ENCODE assay signal across 1 cellular context in genomic region chr2:10452334-10452733, GRCh38.
A peak's percentile ranks its signal among the peaks of the same experiment; 100 is the strongest.
TF ChIP-seq lines count a peak whose summit lies in the region.

No MANE protein-coding gene starts in this region.

TF ChIP-seq in HepG2, 621 proteins besides CTCF, POLR2A, EP300 and RAD21 (continued from another document and continues in another):
- TF ChIP-seq MLXIP (CRISPR knock-in tag; IDR thresholded peaks at IDR 0.05; ENCODE audit: borderline replicate concordance) (no peak), EED (CRISPR knock-in tag; IDR thresholded peaks at IDR 0.05) (no peak), PLRG1 (conservative IDR thresholded peaks at IDR 0.05) (no peak), ZC3H4 (CRISPR knock-in tag; IDR thresholded peaks at IDR 0.05; ENCODE audit: borderline replicate concordance) (no peak), ARID4A (CRISPR knock-in tag; IDR thresholded peaks at IDR 0.05; ENCODE audit: borderline replicate concordance) (peak; percentile 36; the same call in 1 of the 2 replicates), ZMAT3 (CRISPR knock-in tag; conservative IDR thresholded peaks at IDR 0.05) (peak; percentile 59; the same call in 1 of the 2 replicates), STAG1 (CRISPR knock-in tag; IDR thresholded peaks at IDR 0.05) (0 out of 2 replicates have a peak, but pooled peaks have one; percentile 6), RFXANK (CRISPR knock-in tag; IDR thresholded peaks at IDR 0.05) (no peak), ZNF800 (CRISPR knock-in tag; IDR thresholded peaks at IDR 0.05) (no peak), HMGXB3 (CRISPR knock-in tag; IDR thresholded peaks at IDR 0.05; ENCODE audit: borderline replicate concordance) (peak; percentile 74; the same call in 1 of the 2 replicates), SMARCE1 (IDR thresholded peaks at IDR 0.05; ENCODE audit: borderline replicate concordance) (no peak), RARA (CRISPR knock-in tag; IDR thresholded peaks at IDR 0.05) (peak; percentile 78), HMGA1 (CRISPR knock-in tag; conservative IDR thresholded peaks at IDR 0.05) (no peak), RFXAP (CRISPR knock-in tag; IDR thresholded peaks at IDR 0.05; ENCODE audit: borderline replicate concordance) (no peak), ZNF672 (CRISPR knock-in tag; IDR thresholded peaks at IDR 0.05) (no peak), EEA1 (CRISPR knock-in tag; IDR thresholded peaks at IDR 0.05; ENCODE audit: borderline replicate concordance) (no peak), ZNF44 (CRISPR knock-in tag; IDR thresholded peaks at IDR 0.05) (no peak), MAZ (IDR thresholded peaks at IDR 0.05; ENCODE audit: borderline replicate concordance, low read depth, low read length) (no peak), MAZ (CRISPR knock-in tag; IDR thresholded peaks at IDR 0.05; ENCODE audit: low read depth) (no peak), RFX3 (CRISPR knock-in tag; IDR thresholded peaks at IDR 0.05) (no peak), ZNF362 (CRISPR knock-in tag; IDR thresholded peaks at IDR 0.05; ENCODE audit: borderline replicate concordance) (no peak), ZNF281 (CRISPR knock-in tag; IDR thresholded peaks at IDR 0.05; ENCODE audit: borderline replicate concordance) (no peak), SKIL (CRISPR knock-in tag; IDR thresholded peaks at IDR 0.05; ENCODE audit: borderline replicate concordance) (no peak), IRF1 (CRISPR knock-in tag; IDR thresholded peaks at IDR 0.05; ENCODE audit: low read depth) (no peak), PPARG (CRISPR knock-in tag; conservative IDR thresholded peaks at IDR 0.05) (peak; percentile 73), PITX1 (CRISPR knock-in tag; IDR thresholded peaks at IDR 0.05) (no peak), MAFK (conservative IDR thresholded peaks at IDR 0.05 in 1 of 2, IDR thresholded peaks at IDR 0.05 in 1 of 2; ENCODE audit: low read length in 2 of 2) (no peak), SMAD1 (CRISPR knock-in tag; IDR thresholded peaks at IDR 0.05; ENCODE audit: borderline replicate concordance, low read depth) (no peak), NFRKB (IDR thresholded peaks at IDR 0.05) (no peak), ZBTB34 (CRISPR knock-in tag; IDR thresholded peaks at IDR 0.05) (no peak), ZNF878 (CRISPR knock-in tag; IDR thresholded peaks at IDR 0.05) (no peak), ZNF569 (CRISPR knock-in tag; IDR thresholded peaks at IDR 0.05; ENCODE audit: borderline replicate concordance) (no peak), RFX1 (IDR thresholded peaks at IDR 0.05) (no peak), ZBTB21 (CRISPR knock-in tag; IDR thresholded peaks at IDR 0.05) (peak; percentile 72), ZFP41 (CRISPR knock-in tag; IDR thresholded peaks at IDR 0.05; ENCODE audit: borderline replicate concordance) (no peak), ZBTB7A (CRISPR knock-in tag; IDR thresholded peaks at IDR 0.05) (no peak), NFIC (IDR thresholded peaks at IDR 0.05; ENCODE audit: low read length) (0 out of 2 replicates have a peak, but pooled peaks have one; percentile 45), SP2 (CRISPR knock-in tag; IDR thresholded peaks at IDR 0.05) (no peak), SALL1 (CRISPR knock-in tag; IDR thresholded peaks at IDR 0.05) (peak; percentile 63), CC2D1A (CRISPR knock-in tag; IDR thresholded peaks at IDR 0.05) (no peak)
